ENCODE assay signal across 1 cellular context in genomic region chr19:15126511-15126910, GRCh38.
TF ChIP-seq lines count a peak whose summit lies in the region.

No MANE protein-coding gene starts in this region.

TF ChIP-seq in GM23338, 12 proteins besides CTCF, POLR2A, EP300 and RAD21:
- TF ChIP-seq, protein P1, sequence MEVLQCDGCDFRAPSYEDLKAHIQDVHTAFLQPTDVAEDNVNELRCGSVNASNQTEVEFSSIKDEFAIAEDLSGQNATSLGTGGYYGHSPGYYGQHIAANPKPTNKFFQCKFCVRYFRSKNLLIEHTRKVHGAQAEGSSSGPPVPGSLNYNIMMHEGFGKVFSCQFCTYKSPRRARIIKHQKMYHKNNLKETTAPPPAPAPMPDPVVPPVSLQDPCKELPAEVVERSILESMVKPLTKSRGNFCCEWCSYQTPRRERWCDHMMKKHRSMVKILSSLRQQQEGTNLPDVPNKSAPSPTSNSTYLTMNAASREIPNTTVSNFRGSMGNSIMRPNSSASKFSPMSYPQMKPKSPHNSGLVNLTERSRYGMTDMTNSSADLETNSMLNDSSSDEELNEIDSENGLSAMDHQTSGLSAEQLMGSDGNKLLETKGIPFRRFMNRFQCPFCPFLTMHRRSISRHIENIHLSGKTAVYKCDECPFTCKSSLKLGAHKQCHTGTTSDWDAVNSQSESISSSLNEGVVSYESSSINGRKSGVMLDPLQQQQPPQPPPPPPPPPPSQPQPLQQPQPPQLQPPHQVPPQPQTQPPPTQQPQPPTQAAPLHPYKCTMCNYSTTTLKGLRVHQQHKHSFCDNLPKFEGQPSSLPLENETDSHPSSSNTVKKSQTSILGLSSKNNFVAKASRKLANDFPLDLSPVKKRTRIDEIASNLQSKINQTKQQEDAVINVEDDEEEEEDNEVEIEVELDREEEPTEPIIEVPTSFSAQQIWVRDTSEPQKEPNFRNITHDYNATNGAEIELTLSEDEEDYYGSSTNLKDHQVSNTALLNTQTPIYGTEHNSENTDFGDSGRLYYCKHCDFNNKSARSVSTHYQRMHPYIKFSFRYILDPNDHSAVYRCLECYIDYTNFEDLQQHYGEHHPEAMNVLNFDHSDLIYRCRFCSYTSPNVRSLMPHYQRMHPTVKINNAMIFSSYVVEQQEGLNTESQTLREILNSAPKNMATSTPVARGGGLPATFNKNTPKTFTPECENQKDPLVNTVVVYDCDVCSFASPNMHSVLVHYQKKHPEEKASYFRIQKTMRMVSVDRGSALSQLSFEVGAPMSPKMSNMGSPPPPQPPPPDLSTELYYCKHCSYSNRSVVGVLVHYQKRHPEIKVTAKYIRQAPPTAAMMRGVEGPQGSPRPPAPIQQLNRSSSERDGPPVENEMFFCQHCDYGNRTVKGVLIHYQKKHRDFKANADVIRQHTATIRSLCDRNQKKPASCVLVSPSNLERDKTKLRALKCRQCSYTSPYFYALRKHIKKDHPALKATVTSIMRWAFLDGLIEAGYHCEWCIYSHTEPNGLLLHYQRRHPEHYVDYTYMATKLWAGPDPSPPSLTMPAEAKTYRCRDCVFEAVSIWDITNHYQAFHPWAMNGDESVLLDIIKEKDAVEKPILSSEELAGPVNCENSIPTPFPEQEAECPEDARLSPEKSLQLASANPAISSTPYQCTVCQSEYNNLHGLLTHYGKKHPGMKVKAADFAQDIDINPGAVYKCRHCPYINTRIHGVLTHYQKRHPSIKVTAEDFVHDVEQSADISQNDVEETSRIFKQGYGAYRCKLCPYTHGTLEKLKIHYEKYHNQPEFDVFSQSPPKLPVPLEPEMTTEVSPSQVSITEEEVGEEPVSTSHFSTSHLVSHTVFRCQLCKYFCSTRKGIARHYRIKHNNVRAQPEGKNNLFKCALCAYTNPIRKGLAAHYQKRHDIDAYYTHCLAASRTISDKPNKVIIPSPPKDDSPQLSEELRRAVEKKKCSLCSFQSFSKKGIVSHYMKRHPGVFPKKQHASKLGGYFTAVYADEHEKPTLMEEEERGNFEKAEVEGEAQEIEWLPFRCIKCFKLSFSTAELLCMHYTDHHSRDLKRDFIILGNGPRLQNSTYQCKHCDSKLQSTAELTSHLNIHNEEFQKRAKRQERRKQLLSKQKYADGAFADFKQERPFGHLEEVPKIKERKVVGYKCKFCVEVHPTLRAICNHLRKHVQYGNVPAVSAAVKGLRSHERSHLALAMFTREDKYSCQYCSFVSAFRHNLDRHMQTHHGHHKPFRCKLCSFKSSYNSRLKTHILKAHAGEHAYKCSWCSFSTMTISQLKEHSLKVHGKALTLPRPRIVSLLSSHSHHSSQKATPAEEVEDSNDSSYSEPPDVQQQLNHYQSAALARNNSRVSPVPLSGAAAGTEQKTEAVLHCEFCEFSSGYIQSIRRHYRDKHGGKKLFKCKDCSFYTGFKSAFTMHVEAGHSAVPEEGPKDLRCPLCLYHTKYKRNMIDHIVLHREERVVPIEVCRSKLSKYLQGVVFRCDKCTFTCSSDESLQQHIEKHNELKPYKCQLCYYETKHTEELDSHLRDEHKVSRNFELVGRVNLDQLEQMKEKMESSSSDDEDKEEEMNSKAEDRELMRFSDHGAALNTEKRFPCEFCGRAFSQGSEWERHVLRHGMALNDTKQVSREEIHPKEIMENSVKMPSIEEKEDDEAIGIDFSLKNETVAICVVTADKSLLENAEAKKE (CRISPR knock-in tag; IDR thresholded peaks at IDR 0.05): no peak
- no peak for TF ChIP-seq POLR2AphosphoS5 (IDR thresholded peaks at IDR 0.05; ENCODE audit: low read depth)
- TF ChIP-seq STAT1 (IDR thresholded peaks at IDR 0.05; ENCODE audit: unreplicated experiment): no peak
- no peak for TF ChIP-seq NANOG (IDR thresholded peaks at IDR 0.05; ENCODE audit: borderline replicate concordance)
- no peak for TF ChIP-seq ZNF114 (CRISPR knock-in tag; IDR thresholded peaks at IDR 0.05)
- TF ChIP-seq ZNF331 (CRISPR knock-in tag; IDR thresholded peaks at IDR 0.05; ENCODE audit: low read depth): no peak
- TF ChIP-seq EZH2 (IDR thresholded peaks at IDR 0.05; ENCODE audit: low read depth, unreplicated experiment): no peak
- no peak for TF ChIP-seq JUNB (IDR thresholded peaks at IDR 0.05; ENCODE audit: unreplicated experiment)
- TF ChIP-seq EZH2phosphoT487 (IDR thresholded peaks at IDR 0.05; ENCODE audit: unreplicated experiment): no peak
- no peak for TF ChIP-seq REST (IDR thresholded peaks at IDR 0.05; ENCODE audit: unreplicated experiment)
- TF ChIP-seq, protein P2, sequence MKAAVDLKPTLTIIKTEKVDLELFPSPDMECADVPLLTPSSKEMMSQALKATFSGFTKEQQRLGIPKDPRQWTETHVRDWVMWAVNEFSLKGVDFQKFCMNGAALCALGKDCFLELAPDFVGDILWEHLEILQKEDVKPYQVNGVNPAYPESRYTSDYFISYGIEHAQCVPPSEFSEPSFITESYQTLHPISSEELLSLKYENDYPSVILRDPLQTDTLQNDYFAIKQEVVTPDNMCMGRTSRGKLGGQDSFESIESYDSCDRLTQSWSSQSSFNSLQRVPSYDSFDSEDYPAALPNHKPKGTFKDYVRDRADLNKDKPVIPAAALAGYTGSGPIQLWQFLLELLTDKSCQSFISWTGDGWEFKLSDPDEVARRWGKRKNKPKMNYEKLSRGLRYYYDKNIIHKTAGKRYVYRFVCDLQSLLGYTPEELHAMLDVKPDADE (IDR thresholded peaks at IDR 0.05): no peak
- TF ChIP-seq CREB1 (CRISPR knock-in tag; IDR thresholded peaks at IDR 0.05; ENCODE audit: low read depth): no peak
